8 cellular contexts compared by ENCODE assay signal in the genomic region with DNA sequence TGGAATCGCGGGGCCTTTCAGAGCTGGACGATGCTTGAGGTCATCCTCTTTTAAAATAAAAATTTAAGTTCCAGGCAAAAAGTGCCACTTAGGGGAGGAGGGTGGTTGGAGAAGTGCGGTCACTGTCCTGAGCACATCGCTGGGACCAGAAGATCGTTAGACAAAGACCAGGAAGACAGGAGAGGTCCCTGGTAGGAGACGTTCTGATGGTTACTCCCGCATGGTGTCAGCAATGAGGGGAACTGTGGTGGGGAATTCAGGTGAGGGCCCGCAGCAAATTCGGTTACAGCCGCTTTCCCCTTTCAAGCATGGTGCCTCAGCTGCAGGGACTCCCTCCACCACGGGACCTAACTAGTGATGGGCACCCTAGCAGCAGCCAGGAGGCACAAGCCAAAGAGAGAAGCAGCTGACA. TPM values are rescaled to one million over a fixed set of nuclear protein-coding genes. Genes with fewer than 3 reads are reported as not detected.
A peak's percentile ranks its signal among the peaks of the same experiment; 100 is the strongest.
DNase-seq lines count a peak whose midpoint lies in the region; ATAC-seq and TF ChIP-seq lines count a peak whose summit lies in the region.

No MANE protein-coding gene starts in this region.

- ATAC-seq in HG03457 (IDR thresholded peaks at IDR 0.05; ENCODE audit: unreplicated experiment), result peak; percentile 1
- peak; percentile 26 for ATAC-seq in esophagus mucosa
- ATAC-seq in natural killer cell treated with Interleukin-12 subunit alpha and Interleukin-12 subunit beta and Interleukin-15 and Interleukin-18, amount 100 ng/mL, for 72 hours, result no peak
- no peak for ATAC-seq in HG03108 (IDR thresholded peaks at IDR 0.05; ENCODE audit: unreplicated experiment)
- no peak for ATAC-seq in GM19328 (IDR thresholded peaks at IDR 0.05; ENCODE audit: unreplicated experiment)
- no peak for ATAC-seq in GM21367 (IDR thresholded peaks at IDR 0.05; ENCODE audit: unreplicated experiment)

- H3K4me3 Mint-ChIP-seq in natural killer cell treated with Interleukin-12 subunit alpha and Interleukin-12 subunit beta and Interleukin-15 and Interleukin-18, amount 100 ng/mL, for 72 hours, result peak overlapping the region; percentile 93

- no peaks in the 10 kb centered on the region for H3K9me3 Mint-ChIP-seq in natural killer cell treated with Interleukin-12 subunit alpha and Interleukin-12 subunit beta and Interleukin-15 and Interleukin-18, amount 100 ng/mL, for 72 hours

- H3K4me1 Mint-ChIP-seq in natural killer cell treated with Interleukin-12 subunit alpha and Interleukin-12 subunit beta and Interleukin-15 and Interleukin-18, amount 100 ng/mL, for 72 hours (ENCODE audit: low read depth in 2 of 2), result peaks cover 27 to 28% of the 10 kb centered on the region in 2 donors

- peak overlapping the region; percentile 96 to 98 for H3K27ac Mint-ChIP-seq in natural killer cell treated with Interleukin-12 subunit alpha and Interleukin-12 subunit beta and Interleukin-15 and Interleukin-18, amount 100 ng/mL, for 72 hours

- in situ Hi-C loops in GM13977 (cut with MboI; ENCODE audit: low pct_unique_long_range_greater_than_20kb, low sequenced_read_pairs, unreplicated experiment), result no loop called here

- peak; percentile 43 for DNase-seq in GM13977 (ENCODE audit: low spot score)
- DNase-seq in activated CD4-positive, alpha-beta T cell treated with anti-CD3 and anti-CD28 coated beads, Interleukin-2, amount 50 U/mL, for 48 hours, result peak; percentile 41 to 50
- DNase-seq in natural killer cell treated with Interleukin-12 subunit alpha and Interleukin-12 subunit beta and Interleukin-15 and Interleukin-18, amount 100 ng/mL, for 72 hours (ENCODE audit: low spot score), result no peak

- peaks cover 8% of the 10 kb centered on the region for H3K36me3 Mint-ChIP-seq in natural killer cell treated with Interleukin-12 subunit alpha and Interleukin-12 subunit beta and Interleukin-15 and Interleukin-18, amount 100 ng/mL, for 72 hours

- H3K27me3 Mint-ChIP-seq in natural killer cell treated with Interleukin-12 subunit alpha and Interleukin-12 subunit beta and Interleukin-15 and Interleukin-18, amount 100 ng/mL, for 72 hours, result no peaks in the 10 kb centered on the region

- peak; percentile 4 for TF ChIP-seq CTCF in GM13977 (IDR thresholded peaks at IDR 0.05; ENCODE audit: extremely low read depth, insufficient read depth, missing control alignments)

RNA-seq across cellular contexts. Expression of a gene that starts 1.0 kb away (rescaled TPM):
- 24.9 TPM for total RNA-seq in esophagus mucosa
- total RNA-seq in natural killer cell treated with Interleukin-12 subunit alpha and Interleukin-12 subunit beta and Interleukin-15 and Interleukin-18, amount 100 ng/mL, for 72 hours, result 10 to 100 TPM; 54.7 to 59.7 TPM

RNA-seq across cellular contexts. Expression of a gene that starts 21.8 kb away (rescaled TPM):
- total RNA-seq in esophagus mucosa, result 236 TPM
- 100 to 1,000 TPM; 230 to 268 TPM for total RNA-seq in natural killer cell treated with Interleukin-12 subunit alpha and Interleukin-12 subunit beta and Interleukin-15 and Interleukin-18, amount 100 ng/mL, for 72 hours

RNA-seq across cellular contexts. Expression of a gene that starts 40.3 kb away (rescaled TPM):
- 7.8 TPM for total RNA-seq in esophagus mucosa
- total RNA-seq in natural killer cell treated with Interleukin-12 subunit alpha and Interleukin-12 subunit beta and Interleukin-15 and Interleukin-18, amount 100 ng/mL, for 72 hours, result 10 to 100 TPM; 50.7 to 53.9 TPM

Comparison
In these comparisons a context has a peak if more than half of its experiments do, and no peak if none do; other contexts are left out.
1. ATAC-seq: peak in HG03457 (single experiment) and esophagus mucosa (single experiment); none in natural killer cell treated with Interleukin-12 subunit alpha and Interleukin-12 subunit beta and Interleukin-15 and Interleukin-18, amount 100 ng/mL, for 72 hours (0 of 2), HG03108 (single experiment), GM19328 (single experiment) and GM21367 (single experiment).